ENCODE assay signal across 9 cellular contexts in the genomic region with DNA sequence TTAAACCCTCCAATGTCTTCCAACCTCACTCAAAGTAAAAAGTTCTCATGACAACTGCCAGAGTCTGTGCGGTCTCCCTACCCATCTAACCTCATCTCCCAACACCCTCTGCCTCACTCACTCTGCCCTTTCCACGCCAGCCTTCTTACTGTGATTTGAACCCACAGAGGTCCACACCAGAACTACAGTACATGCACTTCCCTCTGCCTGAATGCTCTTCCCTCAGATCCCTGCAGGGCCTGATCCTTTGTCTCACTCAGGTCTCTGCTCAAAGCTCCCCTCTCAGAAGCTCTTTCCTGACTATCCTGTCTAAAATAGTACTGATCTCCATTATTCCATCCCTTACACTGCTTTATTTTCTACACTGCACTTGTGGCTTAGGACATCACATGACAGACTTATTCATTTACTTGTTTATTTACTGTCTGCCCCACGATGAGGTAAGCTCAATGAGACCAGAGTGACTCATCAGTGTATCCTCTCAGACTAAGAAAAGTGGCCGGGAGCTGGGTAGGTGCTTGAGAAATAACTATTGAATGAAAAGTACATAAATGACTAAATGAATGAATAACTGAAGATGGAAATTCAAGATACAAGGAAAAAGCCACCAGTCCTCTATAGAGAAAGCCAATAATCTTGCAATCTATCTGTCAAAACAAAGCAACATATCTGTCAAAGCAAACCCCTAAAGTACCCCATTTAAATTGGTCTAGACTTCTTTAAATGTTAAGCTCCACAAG. TPM values are rescaled to one million over a fixed set of nuclear protein-coding genes. Genes with fewer than 3 reads are reported as not detected.
DNase-seq lines count a peak whose midpoint lies in the region; ATAC-seq and TF ChIP-seq lines count a peak whose summit lies in the region.
"Had no signal": no experiment of that assay in that cellular context is flagged by ENCODE, and none has a peak within 500 bp of the region (broad histone marks: within the 10 kb centered on the region; RNA-seq: fewer than 3 reads in every experiment).

No MANE protein-coding gene starts in this region.

- CTCF ChIA-PET in SK-N-SH (lab: Yijun Ruan, JAX), result interaction anchor here (0.6 to 7.3 kb wide), 5 partner anchors 11 to 217 kb away, joined by 3 to 143 read pairs (median 3); no protein-coding TSS in a partner anchor

- ATAC-seq in HG02981 (IDR thresholded peaks at IDR 0.05; ENCODE audit: unreplicated experiment), result peak; percentile 73
- ATAC-seq in HG02642 (IDR thresholded peaks at IDR 0.05; ENCODE audit: poor library complexity, unreplicated experiment), result no peak

- peak in 1 of 2 experiments; percentile 46; a peak in 1 of 4 replicates for TF ChIP-seq EP300 in SK-N-SH (IDR thresholded peaks at IDR 0.05; ENCODE audit: borderline replicate concordance in 1 of 2, low read depth in 1 of 2, low read length in 1 of 2)

- H3K9me3 ChIP-seq in SK-N-SH, result no peaks in the 10 kb centered on the region

- POLR2A ChIA-PET in SK-N-SH (lab: Yijun Ruan, JAX), result interaction anchor here (1.2 kb wide), 1 partner anchor 12 kb away, joined by 4 read pairs; no protein-coding TSS in a partner anchor

- TF ChIP-seq RAD21 in SK-N-SH (IDR thresholded peaks at IDR 0.05; ENCODE audit: low read length), result no peak

- no peaks in the 10 kb centered on the region for H3K27me3 ChIP-seq in SK-N-SH (ENCODE audit: insufficient read depth)

- peaks cover 0 to 45% of the 10 kb centered on the region in 2 experiments for H3K36me3 ChIP-seq in SK-N-SH (replicated peaks in 1 of 2; ENCODE audit: control insufficient read depth in 1 of 2, insufficient read depth in 2 of 2, low read length in 1 of 2)

- H3K79me2 ChIP-seq in SK-N-SH (ENCODE audit: insufficient read depth), result no peaks in the 10 kb centered on the region

- peak overlapping the region; percentile 56 for H3K4me2 ChIP-seq in SK-N-SH

- H3F3A ChIP-seq in SK-N-SH (replicated peaks; ENCODE audit: insufficient read depth), result peaks cover 24% of the 10 kb centered on the region

- DNase-seq in EL, result peak; percentile 94
- no peak for DNase-seq in SK-N-SH
- DNase-seq in epithelial cell of esophagus (ENCODE audit: low read depth), result peak; percentile 98
- DNase-seq in renal cortical epithelial cell (ENCODE audit: low read depth), result peak; percentile 99
- DNase-seq in activated gamma-delta T cell treated with Interleukin-2 at 50 U/mL for 16 hours, result no peak
- DNase-seq in middle frontal gyrus (ENCODE audit: extremely low spot score, low spot score), result no peak
- DNase-seq: naive B cell had no signal

- H3K4me1 ChIP-seq in SK-N-SH (ENCODE audit: control insufficient read depth in 1 of 2, insufficient read depth in 2 of 2, low read depth in 1 of 2, low read length in 1 of 2), result peaks cover 11 to 31% of the 10 kb centered on the region in 2 experiments

- peaks cover 3% of the 10 kb centered on the region for H4K20me1 ChIP-seq in SK-N-SH (ENCODE audit: insufficient read depth)

- H3K4me3 ChIP-seq in SK-N-SH (ENCODE audit: low read depth in 2 of 2, low read length in 1 of 2), result 0 out of 4 replicates have a peak overlapping the region, but pooled peaks of 1 of the 2 experiments have one; percentile 3
- no peak overlapping the region for H3K4me3 ChIP-seq in epithelial cell of esophagus (ENCODE audit: low read length)

- no peak overlapping the region for H3K9ac ChIP-seq in SK-N-SH

- 43% methylated on average over 4 of the region's 4 CpGs for WGBS in SK-N-SH (ENCODE audit: low lambda C conversion rate)

- TF ChIP-seq CTCF in SK-N-SH (IDR thresholded peaks at IDR 0.05) (no peak), epithelial cell of esophagus (IDR thresholded peaks at IDR 0.05; ENCODE audit: insufficient read depth, low read depth, low read length, missing control alignments) (no peak)

- peak overlapping the region; percentile 40 to 87; a peak in 3 of 4 replicates for H3K27ac ChIP-seq in SK-N-SH (ENCODE audit: low read depth in 2 of 2, low read length in 1 of 2)

- H2AFZ ChIP-seq in SK-N-SH (ENCODE audit: low read depth), result no peak overlapping the region

- no peaks in the 10 kb centered on the region for H3K9me2 ChIP-seq in SK-N-SH

TF ChIP-seq in SK-N-SH, 30 proteins besides CTCF, POLR2A, EP300 and RAD21:
- TF ChIP-seq GATA2 (CRISPR knock-in tag; IDR thresholded peaks at IDR 0.05) (no peak), NFIC (IDR thresholded peaks at IDR 0.05; ENCODE audit: borderline replicate concordance) (peak; percentile 20; the same call in 1 of the 2 replicates), PBX3 (IDR thresholded peaks at IDR 0.05) (peak; percentile 68; the same call in 1 of the 2 replicates), TCF12 (IDR thresholded peaks at IDR 0.05) (peak; percentile 62), GABPA (IDR thresholded peaks at IDR 0.05; ENCODE audit: low read depth) (no peak), FOSL2 (IDR thresholded peaks at IDR 0.05; ENCODE audit: borderline replicate concordance, low read depth) (peak; percentile 94), RXRA (IDR thresholded peaks at IDR 0.05; ENCODE audit: borderline replicate concordance, low read depth) (0 out of 2 replicates have a peak, but pooled peaks have one; percentile 27), JUND (IDR thresholded peaks at IDR 0.05) (peak; percentile 91)
- TF ChIP-seq, protein P1, sequence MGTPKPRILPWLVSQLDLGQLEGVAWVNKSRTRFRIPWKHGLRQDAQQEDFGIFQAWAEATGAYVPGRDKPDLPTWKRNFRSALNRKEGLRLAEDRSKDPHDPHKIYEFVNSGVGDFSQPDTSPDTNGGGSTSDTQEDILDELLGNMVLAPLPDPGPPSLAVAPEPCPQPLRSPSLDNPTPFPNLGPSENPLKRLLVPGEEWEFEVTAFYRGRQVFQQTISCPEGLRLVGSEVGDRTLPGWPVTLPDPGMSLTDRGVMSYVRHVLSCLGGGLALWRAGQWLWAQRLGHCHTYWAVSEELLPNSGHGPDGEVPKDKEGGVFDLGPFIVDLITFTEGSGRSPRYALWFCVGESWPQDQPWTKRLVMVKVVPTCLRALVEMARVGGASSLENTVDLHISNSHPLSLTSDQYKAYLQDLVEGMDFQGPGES (IDR thresholded peaks at IDR 0.05; ENCODE audit: low read depth, low read length), result no peak
- TF ChIP-seq, protein P2, sequence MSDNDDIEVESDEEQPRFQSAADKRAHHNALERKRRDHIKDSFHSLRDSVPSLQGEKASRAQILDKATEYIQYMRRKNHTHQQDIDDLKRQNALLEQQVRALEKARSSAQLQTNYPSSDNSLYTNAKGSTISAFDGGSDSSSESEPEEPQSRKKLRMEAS (IDR thresholded peaks at IDR 0.05; ENCODE audit: low read depth), result peak; percentile 68
- TF ChIP-seq, protein P3, sequence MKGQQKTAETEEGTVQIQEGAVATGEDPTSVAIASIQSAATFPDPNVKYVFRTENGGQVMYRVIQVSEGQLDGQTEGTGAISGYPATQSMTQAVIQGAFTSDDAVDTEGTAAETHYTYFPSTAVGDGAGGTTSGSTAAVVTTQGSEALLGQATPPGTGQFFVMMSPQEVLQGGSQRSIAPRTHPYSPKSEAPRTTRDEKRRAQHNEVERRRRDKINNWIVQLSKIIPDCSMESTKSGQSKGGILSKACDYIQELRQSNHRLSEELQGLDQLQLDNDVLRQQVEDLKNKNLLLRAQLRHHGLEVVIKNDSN (IDR thresholded peaks at IDR 0.05; ENCODE audit: borderline replicate concordance, low read depth), result peak; percentile 83
TF ChIP-seq in SK-N-SH: peak in this region for 8.

RNA-seq across cellular contexts. Expression of gene POMT2, which starts 17.1 kb away (rescaled TPM):
- 19.9 and 22.8 TPM in 2 replicates for polyA plus RNA-seq in SK-N-SH (2012; rRNA removed)
- 10.6 and 11.6 TPM in 2 replicates for polyA plus RNA-seq in SK-N-SH (2012; cell fraction: cytosol; rRNA removed)
- polyA plus RNA-seq in SK-N-SH (2012; cell fraction: nucleus; rRNA removed), result 74.6 and 108 TPM in 2 replicates
- total RNA-seq in renal cortical epithelial cell, result 12.2 and 26.4 TPM in 2 replicates

RNA-seq across cellular contexts. Expression of gene GSTZ1, which starts 17.2 kb away (rescaled TPM):
- polyA plus RNA-seq in SK-N-SH (2012; rRNA removed), result 43.1 and 53.7 TPM in 2 replicates
- polyA plus RNA-seq in SK-N-SH (2012; cell fraction: cytosol; rRNA removed), result 31.1 and 38.5 TPM in 2 replicates
- polyA plus RNA-seq in SK-N-SH (2012; cell fraction: nucleus; rRNA removed), result 70.6 and 83.8 TPM in 2 replicates
- 16.1 and 61.6 TPM in 2 replicates for total RNA-seq in renal cortical epithelial cell

RNA-seq across cellular contexts. Expression of gene NGB, which starts 32.6 kb away (rescaled TPM):
- polyA plus RNA-seq in SK-N-SH (2012; rRNA removed), result not detected in 2 replicates
- polyA plus RNA-seq in SK-N-SH (2012; cell fraction: cytosol; rRNA removed), result 0.01 TPM in 1 of 2 replicates, not detected in the other
- not detected in 2 replicates for polyA plus RNA-seq in SK-N-SH (2012; cell fraction: nucleus; rRNA removed)
- total RNA-seq in renal cortical epithelial cell, result 0.35 TPM in 1 of 2 replicates, not detected in the other

Comparison
In these comparisons a context has a peak if more than half of its experiments do, and no peak if none do; other contexts are left out.
1. DNase-seq: peak in EL (single experiment), epithelial cell of esophagus (single experiment) and renal cortical epithelial cell (single experiment); none in SK-N-SH (single experiment), activated gamma-delta T cell treated with Interleukin-2 at 50 U/mL for 16 hours (single experiment) and middle frontal gyrus (single experiment).